Comparison of ENCODE assay signal across 20 cellular contexts in the genomic region with DNA sequence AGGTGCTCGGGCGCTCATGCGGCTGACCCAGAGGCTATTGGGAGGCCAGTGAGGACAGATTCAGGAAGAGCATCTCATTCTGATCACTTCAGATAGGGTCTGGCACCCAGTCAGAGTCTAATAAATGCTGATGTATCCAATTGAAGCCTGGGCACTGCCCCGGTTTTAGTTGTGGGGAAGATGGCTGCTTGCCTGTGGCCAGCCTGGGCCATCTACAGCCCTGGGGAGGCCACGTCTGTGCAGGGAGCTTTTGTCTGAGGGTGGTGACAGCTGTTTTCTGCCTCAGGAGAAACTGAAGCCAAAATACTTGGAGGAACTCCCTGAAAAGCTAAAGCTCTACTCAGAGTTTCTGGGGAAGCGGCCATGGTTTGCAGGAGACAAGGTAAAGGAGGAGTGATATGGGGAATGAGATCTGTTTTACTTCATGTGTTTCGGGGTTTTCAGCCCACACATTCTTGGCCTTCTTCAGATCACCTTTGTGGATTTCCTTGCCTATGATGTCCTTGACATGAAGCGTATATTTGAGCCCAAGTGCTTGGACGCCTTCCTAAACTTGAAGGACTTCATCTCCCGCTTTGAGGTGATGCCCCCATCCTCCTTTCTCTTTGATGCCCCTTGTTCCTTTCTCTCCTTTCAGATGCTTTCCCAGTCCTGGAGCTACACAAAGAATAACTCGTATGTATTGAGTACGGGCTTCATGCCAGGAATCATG. TPM values are rescaled to one million over a fixed set of nuclear protein-coding genes. Genes with fewer than 3 reads are reported as not detected.
A peak's percentile ranks its signal among the peaks of the same experiment; 100 is the strongest.
DNase-seq lines count a peak whose midpoint lies in the region; TF ChIP-seq lines count a peak whose summit lies in the region.
"Had no signal": no experiment of that assay in that cellular context is flagged by ENCODE, and none has a peak within 500 bp of the region (broad histone marks: within the 10 kb centered on the region; RNA-seq: fewer than 3 reads in every experiment).

No MANE protein-coding gene starts in this region.

- TF ChIP-seq CTCF in GM10266 (IDR thresholded peaks at IDR 0.05; ENCODE audit: control insufficient read depth, insufficient read depth, low read depth, missing control alignments), result no peak

- CTCF ChIA-PET in HEK293T (lab: Yijun Ruan, JAX), result no interaction called here

- POLR2A ChIA-PET in HEK293T (lab: Yijun Ruan, JAX), result no interaction called here

- intact Hi-C loops in posterior vena cava (cut with DNase I), result loop anchor here (1.0 to 10.0 kb wide), 3 partner anchors 26 to 50 kb away; a partner anchor contains a TSS

- DNase-seq in GM10266 (ENCODE audit: extremely low spot score) (peak; percentile 1), HEK293T (ENCODE audit: extremely low spot score) (peak; percentile 3), germinal center (ENCODE audit: low spot score) (peak; percentile 0), superior temporal gyrus (ENCODE audit: extremely low spot score) (peak; percentile 4), NCI-H2081 (lab: John Stamatoyannopoulos, UW) (no peak), SW480 (ENCODE audit: low spot score) (no peak), posterior vena cava (ENCODE audit: low spot score) (no peak)
- DNase-seq: AML-193, DMS53, GDM1, IMR-90, NCI-H1417, NCI-H1694 treated with DMSO at 0.1 percent for 48 hours, NCI-H446 treated with DMSO at 0.1 percent for 48 hours, NCI-H526 treated with DMSO at 0.1 percent for 48 hours, OCI-M1, Right ventricle myocardium superior, SW 1271 had no signal

TF ChIP-seq in HEK293T, 16 proteins besides CTCF, POLR2A, EP300 and RAD21:
- TF ChIP-seq NFRKB (IDR thresholded peaks at IDR 0.05), result no peak
- TF ChIP-seq ZNF384 (IDR thresholded peaks at IDR 0.05), result no peak
- no peak for TF ChIP-seq BHLHE40 (IDR thresholded peaks at IDR 0.05; ENCODE audit: borderline replicate concordance)
- TF ChIP-seq FOXA1 (IDR thresholded peaks at IDR 0.05), result no peak
TF ChIP-seq in HEK293T: peak in this region for 0.

RNA-seq across cellular contexts. Expression of a gene that starts 2.8 kb away (rescaled TPM):
- total RNA-seq in posterior vena cava, result 10 to 100 TPM; 16.7 to 25.4 TPM
- total RNA-seq: MCF 10A, SK-MEL-5 had no signal

RNA-seq across cellular contexts. Expression of a gene that starts 26.0 kb away (rescaled TPM):
- total RNA-seq in posterior vena cava, result 10 to 100 TPM; 35.1 to 52.2 TPM
- total RNA-seq: MCF 10A had no signal

RNA-seq across cellular contexts. Expression of a gene that starts 27.2 kb away (rescaled TPM):
- total RNA-seq in posterior vena cava, result not detected
- total RNA-seq: IMR-90, MCF 10A, Right ventricle myocardium superior, SK-MEL-5 had no signal

RNA-seq across cellular contexts. Expression of a gene that starts 47.0 kb away (rescaled TPM):
- 10 to 100 TPM; 29.2 to 45.9 TPM for total RNA-seq in posterior vena cava

RNA-seq across cellular contexts. Expression of a gene that starts 48.9 kb away (rescaled TPM):
- total RNA-seq in posterior vena cava, result not detected
- total RNA-seq: IMR-90, MCF 10A, Right ventricle myocardium superior, SK-MEL-5 had no signal

Comparison
In these comparisons a context has a peak if more than half of its experiments do, and no peak if none do; other contexts are left out.
1. DNase-seq: peak in GM10266 (single experiment), HEK293T (single experiment), germinal center (single experiment) and superior temporal gyrus (single experiment); none in NCI-H2081 (0 of 2), SW480 (single experiment) and posterior vena cava (single experiment).